Comparison of ENCODE assay signal across 8 cellular contexts in the genomic region with DNA sequence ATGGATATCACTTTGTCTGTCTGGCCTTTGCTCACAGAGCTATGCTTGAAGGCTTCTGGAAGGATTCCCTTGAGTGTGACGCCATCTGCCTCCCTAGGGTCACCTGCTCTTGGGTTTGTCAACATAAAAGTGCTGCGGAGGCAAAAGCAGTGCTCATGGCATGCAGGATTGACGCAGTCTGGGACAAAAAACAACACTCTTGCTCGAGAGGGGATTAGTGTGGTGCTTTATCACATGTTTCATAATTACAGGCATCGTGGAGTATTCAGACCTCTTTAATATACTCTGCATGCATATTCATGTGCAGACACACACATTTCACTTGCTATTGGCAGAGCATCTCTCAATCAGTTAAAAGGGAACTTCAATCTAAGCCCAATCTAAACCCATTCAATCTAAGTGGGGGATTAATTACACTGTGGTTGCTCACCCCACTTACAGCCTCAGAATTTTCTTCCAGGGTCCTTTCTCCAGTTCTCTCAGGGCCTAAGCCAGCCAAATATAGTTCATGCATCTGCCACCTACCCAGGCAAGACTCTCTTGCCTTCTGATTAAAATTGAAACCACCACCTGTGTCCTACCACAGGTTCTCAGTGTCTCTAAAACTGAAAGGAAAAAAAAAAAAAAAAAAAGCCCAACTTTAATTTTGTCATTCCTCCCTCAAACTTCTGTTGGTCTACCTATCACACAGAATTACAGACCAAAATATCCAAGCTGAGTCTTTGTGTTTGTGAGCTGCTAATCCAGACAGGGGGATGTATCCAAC.
A peak's percentile ranks its signal among the peaks of the same experiment; 100 is the strongest.
DNase-seq lines count a peak whose midpoint lies in the region; ATAC-seq, FAIRE-seq and TF ChIP-seq lines count a peak whose summit lies in the region.

No MANE protein-coding gene starts in this region.

- H3K4me3 ChIP-seq in Jurkat, Clone E6-1 (ENCODE audit: low read length): no peak overlapping the region
- H3K4me3 ChIP-seq in fibroblast of lung (replicated peaks in 1 of 4; ENCODE audit: control extremely low read depth in 1 of 4, insufficient read depth in 1 of 4, low read depth in 3 of 4, low read length in 4 of 4) (no peak overlapping the region), right cardiac atrium (ENCODE audit: low read length) (no peak overlapping the region)

- intact Hi-C loops in right cardiac atrium (cut with DNase I): no loop called here

- no peak for TF ChIP-seq CTCF in fibroblast of lung (conservative IDR thresholded peaks at IDR 0.05 in 1 of 2, IDR thresholded peaks at IDR 0.05 in 1 of 2; ENCODE audit: low read depth in 1 of 2, low read length in 2 of 2)

- no peak overlapping the region for H3K4me2 ChIP-seq in fibroblast of lung (ENCODE audit: extremely low read depth, insufficient read depth, low read length)

- H4K20me1 ChIP-seq in fibroblast of lung (ENCODE audit: control insufficient read depth, extremely low read depth, insufficient read depth, low read length): no peaks in the 10 kb centered on the region

- H3K27me3 ChIP-seq in fibroblast of lung (ENCODE audit: control insufficient read depth, insufficient read depth, low read length): no peaks in the 10 kb centered on the region
- no peaks in the 10 kb centered on the region for H3K27me3 ChIP-seq in right cardiac atrium (ENCODE audit: control insufficient read depth, insufficient read depth)

- H3K9ac ChIP-seq in fibroblast of lung (ENCODE audit: insufficient read depth, low read length): no peak overlapping the region

- peak; percentile 97 for FAIRE-seq in GM18507 (lab: Jason Lieb, UNC)

- H3K27ac ChIP-seq in fibroblast of lung (ENCODE audit: insufficient read depth, low read length): no peak overlapping the region
- no peak overlapping the region for H3K27ac ChIP-seq in right cardiac atrium (ENCODE audit: low read length)

- H3K79me2 ChIP-seq in fibroblast of lung (ENCODE audit: control insufficient read depth, insufficient read depth, low read length): no peaks in the 10 kb centered on the region

- peak overlapping the region; percentile 54 for H2AFZ ChIP-seq in fibroblast of lung (ENCODE audit: low read length)

- peak; percentile 64 for DNase-seq in GM18507 (ENCODE audit: extremely low spot score, insufficient read length, low read depth)
- peak; percentile 53 for DNase-seq in Jurkat, Clone E6-1 (ENCODE audit: low read depth, low spot score)
- DNase-seq in fibroblast of lung (ENCODE audit: low read depth in 2 of 2): no peak
- no peak for DNase-seq in stimulated activated CD8-positive, alpha-beta memory T cell treated with anti-CD3 and anti-CD28 coated beads, Interleukin-4, amount 100 ng/mL, for 48 hours
- no peak for DNase-seq in activated CD8-positive, alpha-beta memory T cell treated with anti-CD3 and anti-CD28 coated beads, Interleukin-2, amount 50 U/mL, for 4 hours
- DNase-seq in SKM-1 treated with dmso at 0.1 percent for 144 hours (lab: John Stamatoyannopoulos, UW; ENCODE audit: unreplicated experiment): no peak
- DNase-seq in right cardiac atrium: no peak

- H3K4me1 ChIP-seq in fibroblast of lung (ENCODE audit: control insufficient read depth, extremely low read depth, insufficient read depth, low read length) (peaks cover 7% of the 10 kb centered on the region), right cardiac atrium (ENCODE audit: control insufficient read depth, insufficient read depth, low read length) (peaks cover 4% of the 10 kb centered on the region)

- H3K9me3 ChIP-seq in fibroblast of lung (ENCODE audit: control insufficient read depth, insufficient read depth, low read depth, low read length) (no peaks in the 10 kb centered on the region), right cardiac atrium (ENCODE audit: control insufficient read depth, low read length) (no peaks in the 10 kb centered on the region)

- no peaks in the 10 kb centered on the region for H3K36me3 ChIP-seq in fibroblast of lung (ENCODE audit: control insufficient read depth, insufficient read depth, low read length)

- 93% methylated on average over 5 of the region's 5 CpGs for WGBS in right cardiac atrium

- ATAC-seq in GM21515 (IDR thresholded peaks at IDR 0.05; ENCODE audit: unreplicated experiment) (peak; percentile 79), right cardiac atrium (no peak)

Comparison
In these comparisons a context has a peak if more than half of its experiments do, and no peak if none do; other contexts are left out.
1. DNase-seq: peak in GM18507 (single experiment) and Jurkat, Clone E6-1 (single experiment); none in fibroblast of lung (0 of 2), stimulated activated CD8-positive, alpha-beta memory T cell treated with anti-CD3 and anti-CD28 coated beads, Interleukin-4, amount 100 ng/mL, for 48 hours (single experiment), activated CD8-positive, alpha-beta memory T cell treated with anti-CD3 and anti-CD28 coated beads, Interleukin-2, amount 50 U/mL, for 4 hours (single experiment), SKM-1 treated with dmso at 0.1 percent for 144 hours (single experiment) and right cardiac atrium (0 of 3).